Comparison of ENCODE assay signal across 19 cellular contexts in genomic region chr10:63591600-63592379, GRCh38.
"Had no signal": no experiment of that assay in that cellular context is flagged by ENCODE, and none has a peak within 500 bp of the region (broad histone marks: within the 10 kb centered on the region; RNA-seq: fewer than 3 reads in every experiment).

No MANE protein-coding gene starts in this region.

- H3K9me3 ChIP-seq: adrenal gland, psoas muscle, right lobe of liver, transverse colon had no signal

- H3K36me3 ChIP-seq: adrenal gland, right lobe of liver had no signal

- H3K27me3 ChIP-seq: adrenal gland, right lobe of liver, transverse colon had no signal

- DNase-seq: activated B cell treated with CpG ODN at 0.5 μM for 24 hours; activated CD4-positive, alpha-beta T cell treated with anti-CD3 and anti-CD28 coated beads, Interleukin-2, amount 10 ng/mL, durations not matched to agents 24 days and 14 days; activated naive CD4-positive, alpha-beta T cell treated with anti-CD3 and anti-CD28 coated beads, Interleukin-2, amount 10 ng/mL, durations not matched to agents 7 days and 5 days; adrenal gland; effector CD4-positive, alpha-beta T cell; immature natural killer cell; left colon; mammary epithelial cell; occipital lobe; psoas muscle; right lobe of liver; stimulated activated CD4-positive, alpha-beta T cell treated with anti-CD3 and anti-CD28 coated beads, Interleukin-2, amount 100 ng/mL, for 24 hours; stimulated activated naive CD4-positive, alpha-beta T cell; substantia nigra; T-cell; transverse colon had no signal

- H3K27ac ChIP-seq: adrenal gland, coronary artery, epithelial cell of prostate, psoas muscle, right lobe of liver, transverse colon had no signal

- H3K4me3 ChIP-seq: adrenal gland, coronary artery, psoas muscle, right lobe of liver, transverse colon had no signal

- ATAC-seq: left colon; natural killer cell treated with Interleukin-12 subunit alpha and Interleukin-12 subunit beta and Interleukin-15 and Interleukin-18, amount 100 ng/mL, for 72 hours; psoas muscle; right lobe of liver; T-cell had no signal

- H3K4me1 ChIP-seq: right lobe of liver had no signal
